In the genomic region with DNA sequence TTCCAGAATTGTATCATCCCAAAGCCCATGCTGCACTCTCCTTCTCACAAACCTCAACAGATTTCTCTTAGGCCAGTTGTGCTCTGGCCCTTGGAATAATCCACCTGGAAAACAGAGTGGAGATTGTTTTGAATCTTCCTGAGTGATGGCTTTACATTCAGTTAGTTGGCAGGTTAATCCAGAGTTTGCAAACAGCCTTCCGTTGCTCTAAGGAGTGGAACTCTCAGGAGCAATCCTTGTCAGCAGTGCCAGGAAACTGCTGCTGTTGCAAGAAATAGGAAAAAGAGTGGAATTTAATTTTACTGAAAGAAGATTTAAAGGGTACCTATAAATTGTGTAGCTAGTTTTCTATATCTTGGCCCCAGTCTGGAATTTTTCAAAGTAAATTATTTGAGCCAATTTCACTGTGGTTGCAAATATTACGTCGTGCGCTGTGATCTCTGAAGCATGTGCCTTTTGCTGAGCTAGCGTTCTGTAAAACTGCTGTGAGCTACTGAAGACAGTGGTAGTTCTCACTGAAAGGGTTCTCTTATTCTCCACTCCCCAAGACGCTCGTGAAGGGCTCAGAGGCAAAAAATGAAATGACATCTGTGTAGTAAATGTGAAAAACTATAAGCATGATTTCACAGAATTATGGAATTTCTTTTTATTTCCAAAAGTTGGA, we compare ENCODE assay signal across 22 cellular contexts. TPM values are rescaled to one million over a fixed set of nuclear protein-coding genes. Genes with fewer than 3 reads are reported as not detected.
A peak's percentile ranks its signal among the peaks of the same experiment; 100 is the strongest.
DNase-seq lines count a peak whose midpoint lies in the region; ATAC-seq and TF ChIP-seq lines count a peak whose summit lies in the region.
"Had no signal": no experiment of that assay in that cellular context is flagged by ENCODE, and none has a peak within 500 bp of the region (broad histone marks: within the 10 kb centered on the region; RNA-seq: fewer than 3 reads in every experiment).

No MANE protein-coding gene starts in this region.

- no peak overlapping the region for H3K4me3 Mint-ChIP-seq in activated naive CD8-positive, alpha-beta T cell treated with anti-CD3 and anti-CD28 coated beads for 36 hours
- H3K4me3 Mint-ChIP-seq: activated CD4-positive, alpha-beta memory T cell treated with anti-CD3 and anti-CD28 coated beads, Interleukin-2, amount 10 ng/mL, durations not matched to agents 7 days and 5 days; activated naive CD4-positive, alpha-beta T cell treated with anti-CD3 and anti-CD28 coated beads, Interleukin-2, amount 50 U/mL, for 24 hours; activated T-cell treated with anti-CD3 and anti-CD28 coated beads, Interleukin-2, amount 50 U/mL, for 4 hours; GM23338; nephron progenitor cell; stimulated activated naive CD8-positive, alpha-beta T cell treated with anti-CD3 and anti-CD28 coated beads, Interleukin-15, Interleukin-2, amounts not matched to agents 100 ng/mL and 50 ng/mL, for 24 hours; T-helper 17 cell; type B pancreatic cell had no signal

- H3K4me1 Mint-ChIP-seq in activated naive CD8-positive, alpha-beta T cell treated with anti-CD3 and anti-CD28 coated beads for 36 hours, result no peaks in the 10 kb centered on the region
- H3K4me1 Mint-ChIP-seq: activated CD4-positive, alpha-beta memory T cell treated with anti-CD3 and anti-CD28 coated beads, Interleukin-2, amount 10 ng/mL, durations not matched to agents 7 days and 5 days; activated naive CD4-positive, alpha-beta T cell treated with anti-CD3 and anti-CD28 coated beads, Interleukin-2, amount 50 U/mL, for 24 hours; GM23338; nephron progenitor cell; T-helper 17 cell had no signal

- H3K9me3 ChIP-seq in RWPE2 (ENCODE audit: severe bottlenecking), result no peaks in the 10 kb centered on the region
- H3K9me3 ChIP-seq: esophagus squamous epithelium had no signal

- H3K4me3 ChIP-seq in RWPE2 (ENCODE audit: severe bottlenecking), result no peak overlapping the region
- H3K4me3 ChIP-seq: esophagus squamous epithelium, GM23338 had no signal

- in situ Hi-C loops in G401 (cut with HindIII; ENCODE audit: low sequenced_read_pairs), result no loop called here

- H3K9me3 Mint-ChIP-seq in activated naive CD8-positive, alpha-beta T cell treated with anti-CD3 and anti-CD28 coated beads for 36 hours, result no peaks in the 10 kb centered on the region
- H3K9me3 Mint-ChIP-seq: activated naive CD4-positive, alpha-beta T cell treated with anti-CD3 and anti-CD28 coated beads, Interleukin-2, amount 50 U/mL, for 24 hours; GM23338; nephron progenitor cell; type B pancreatic cell had no signal

- no peaks in the 10 kb centered on the region for H3K27me3 ChIP-seq in RWPE2 (ENCODE audit: insufficient read depth, poor library complexity, severe bottlenecking)
- H3K27me3 ChIP-seq: esophagus squamous epithelium had no signal

- no peak overlapping the region for H3K27ac Mint-ChIP-seq in activated naive CD8-positive, alpha-beta T cell treated with anti-CD3 and anti-CD28 coated beads for 36 hours
- H3K27ac Mint-ChIP-seq: activated CD4-positive, alpha-beta memory T cell treated with anti-CD3 and anti-CD28 coated beads, Interleukin-2, amount 10 ng/mL, durations not matched to agents 7 days and 5 days; activated naive CD4-positive, alpha-beta T cell treated with anti-CD3 and anti-CD28 coated beads, Interleukin-2, amount 50 U/mL, for 24 hours; GM23338; nephron progenitor cell; stimulated activated naive CD8-positive, alpha-beta T cell treated with anti-CD3 and anti-CD28 coated beads, Interleukin-15, Interleukin-2, amounts not matched to agents 100 ng/mL and 50 ng/mL, for 24 hours; T-helper 17 cell; type B pancreatic cell had no signal

- no peak for TF ChIP-seq CTCF in RWPE2 (IDR thresholded peaks at IDR 0.05; ENCODE audit: poor library complexity, severe bottlenecking)
- no peak for TF ChIP-seq CTCF in omental fat pad (IDR thresholded peaks at IDR 0.05)

- H3K27ac ChIP-seq in RWPE2 (ENCODE audit: poor library complexity, severe bottlenecking) (peak overlapping the region; percentile 57), epithelial cell of prostate (peak overlapping the region; percentile 51)
- H3K27ac ChIP-seq: esophagus squamous epithelium had no signal

- ATAC-seq in RWPE2 (ENCODE audit: low read depth) (no peak; the same call in 2 of the 3 replicates), omental fat pad (ENCODE audit: low FRiP score) (peak; percentile 28), HG02678 (IDR thresholded peaks at IDR 0.05; ENCODE audit: unreplicated experiment) (no peak), GM21447 (IDR thresholded peaks at IDR 0.05; ENCODE audit: unreplicated experiment) (no peak)
- ATAC-seq: activated T-cell treated with anti-CD3 and anti-CD28 coated beads, Interleukin-2, amount 50 U/mL, for 4 hours; GM23338; T-helper 17 cell had no signal

- no peaks in the 10 kb centered on the region for H3K27me3 Mint-ChIP-seq in activated naive CD8-positive, alpha-beta T cell treated with anti-CD3 and anti-CD28 coated beads for 36 hours
- H3K27me3 Mint-ChIP-seq: activated CD4-positive, alpha-beta memory T cell treated with anti-CD3 and anti-CD28 coated beads, Interleukin-2, amount 10 ng/mL, durations not matched to agents 7 days and 5 days; activated naive CD4-positive, alpha-beta T cell treated with anti-CD3 and anti-CD28 coated beads, Interleukin-2, amount 50 U/mL, for 24 hours; stimulated activated naive CD8-positive, alpha-beta T cell treated with anti-CD3 and anti-CD28 coated beads, Interleukin-15, Interleukin-2, amounts not matched to agents 100 ng/mL and 50 ng/mL, for 24 hours; T-helper 17 cell; type B pancreatic cell had no signal

- peaks cover 8% of the 10 kb centered on the region for H3K4me1 ChIP-seq in RWPE2 (ENCODE audit: insufficient read depth, poor library complexity, severe bottlenecking)
- H3K4me1 ChIP-seq: esophagus squamous epithelium had no signal

- H3K36me3 Mint-ChIP-seq in activated naive CD8-positive, alpha-beta T cell treated with anti-CD3 and anti-CD28 coated beads for 36 hours, result no peaks in the 10 kb centered on the region
- H3K36me3 Mint-ChIP-seq: activated naive CD4-positive, alpha-beta T cell treated with anti-CD3 and anti-CD28 coated beads, Interleukin-2, amount 50 U/mL, for 24 hours; type B pancreatic cell had no signal

- H3K36me3 ChIP-seq in RWPE2 (ENCODE audit: low read depth), result no peaks in the 10 kb centered on the region
- H3K36me3 ChIP-seq: esophagus squamous epithelium had no signal

- DNase-seq in G401 (ENCODE audit: low spot score) (peak; percentile 21), RWPE2 (ENCODE audit: low spot score) (no peak), epithelial cell of prostate (ENCODE audit: low read depth, low spot score) (no peak), omental fat pad (ENCODE audit: low spot score) (no peak)
- DNase-seq in stimulated activated CD8-positive, alpha-beta memory T cell treated with anti-CD3 and anti-CD28 coated beads, Interleukin-4, amount 100 ng/mL, for 48 hours, result no peak
- no peak for DNase-seq in activated naive CD8-positive, alpha-beta T cell treated with anti-CD3 and anti-CD28 coated beads for 36 hours
- DNase-seq: activated CD4-positive, alpha-beta memory T cell treated with anti-CD3 and anti-CD28 coated beads, Interleukin-2, amount 10 ng/mL, durations not matched to agents 7 days and 5 days; activated T-cell treated with anti-CD3 and anti-CD28 coated beads, Interleukin-2, amount 50 U/mL, for 4 hours; DMS79 treated with DMSO at 0.1 percent for 48 hours; esophagus squamous epithelium; NCI-H146; NCI-H2227 treated with DMSO at 0.1 percent for 48 hours; nephron progenitor cell; NK-92 treated with Interleukin-12 subunit alpha and Interleukin-12 subunit beta, amount 100 ng/mL, for 24 hours; Right ventricle myocardium superior; T-helper 17 cell had no signal

RNA-seq across cellular contexts. Expression of a gene that starts 55.5 kb away (rescaled TPM):
- total RNA-seq in G401 (2014; rRNA removed; shearing (Covaris generic)), result not detected in 2 replicates
- not detected for total RNA-seq in omental fat pad
- total RNA-seq in activated naive CD8-positive, alpha-beta T cell treated with anti-CD3 and anti-CD28 coated beads for 36 hours, result not detected
- total RNA-seq: activated CD4-positive, alpha-beta memory T cell treated with anti-CD3 and anti-CD28 coated beads, Interleukin-2, amount 10 ng/mL, durations not matched to agents 7 days and 5 days; activated T-cell treated with anti-CD3 and anti-CD28 coated beads, Interleukin-2, amount 50 U/mL, for 4 hours; esophagus squamous epithelium; Right ventricle myocardium superior; T-helper 17 cell had no signal
